In the genomic region with DNA sequence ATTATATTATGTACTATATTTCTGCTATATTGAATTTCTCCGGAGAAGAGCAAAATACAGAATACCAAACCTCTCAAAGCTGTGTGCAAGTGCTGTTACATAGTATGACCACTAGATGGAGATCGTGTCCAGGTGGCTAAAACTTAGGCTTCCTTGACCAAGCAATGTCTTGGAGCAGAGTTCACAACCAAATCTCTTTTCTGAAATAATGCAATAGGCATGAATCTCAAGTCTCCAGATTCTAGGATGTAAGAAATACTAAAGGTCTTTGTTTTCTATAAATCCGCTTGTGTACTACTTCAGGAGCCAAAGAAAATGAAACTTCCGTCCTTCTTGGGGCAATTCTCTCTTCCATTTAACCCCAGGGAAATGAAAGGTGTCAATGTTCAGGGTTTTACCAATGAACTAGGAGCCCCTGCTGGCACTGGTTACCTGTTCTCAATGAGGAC, we compare ENCODE assay signal across 2 cellular contexts.
A peak's percentile ranks its signal among the peaks of the same experiment; 100 is the strongest.
TF ChIP-seq lines count a peak whose summit lies in the region.

No MANE protein-coding gene starts in this region.

TF ChIP-seq in IMR-90, 13 proteins besides CTCF, POLR2A, EP300 and RAD21:
- TF ChIP-seq FOS (IDR thresholded peaks at IDR 0.05; ENCODE audit: low read depth, low read length) (no peak), SMC3 (IDR thresholded peaks at IDR 0.05; ENCODE audit: low read depth, low read length) (peak; percentile 90)
- TF ChIP-seq, protein P1, sequence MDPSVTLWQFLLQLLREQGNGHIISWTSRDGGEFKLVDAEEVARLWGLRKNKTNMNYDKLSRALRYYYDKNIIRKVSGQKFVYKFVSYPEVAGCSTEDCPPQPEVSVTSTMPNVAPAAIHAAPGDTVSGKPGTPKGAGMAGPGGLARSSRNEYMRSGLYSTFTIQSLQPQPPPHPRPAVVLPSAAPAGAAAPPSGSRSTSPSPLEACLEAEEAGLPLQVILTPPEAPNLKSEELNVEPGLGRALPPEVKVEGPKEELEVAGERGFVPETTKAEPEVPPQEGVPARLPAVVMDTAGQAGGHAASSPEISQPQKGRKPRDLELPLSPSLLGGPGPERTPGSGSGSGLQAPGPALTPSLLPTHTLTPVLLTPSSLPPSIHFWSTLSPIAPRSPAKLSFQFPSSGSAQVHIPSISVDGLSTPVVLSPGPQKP (IDR thresholded peaks at IDR 0.05; ENCODE audit: borderline replicate concordance, low read depth, low read length): no peak
TF ChIP-seq in IMR-90: peak in this region for 1.

TF ChIP-seq in endothelial cell of umbilical vein, 7 proteins besides CTCF, POLR2A, EP300 and RAD21:
- TF ChIP-seq EZH2 (IDR thresholded peaks at IDR 0.05; ENCODE audit: borderline replicate concordance, low read depth, low read length, severe bottlenecking) (no peak), JUN (IDR thresholded peaks at IDR 0.05; ENCODE audit: borderline replicate concordance, insufficient read depth, insufficient read length, low read depth) (no peak), POLR2AphosphoS5 (IDR thresholded peaks at IDR 0.05; ENCODE audit: insufficient read depth, low read depth, low read length) (no peak), MYC (IDR thresholded peaks at IDR 0.05; ENCODE audit: low read depth, low read length) (no peak), MAX (IDR thresholded peaks at IDR 0.05; ENCODE audit: insufficient read depth, insufficient read length) (no peak)
